In genomic region chr20:32181606-32182005, GRCh38 we compare ENCODE assay signal across 1 cellular context.
TF ChIP-seq lines count a peak whose summit lies in the region.

No MANE protein-coding gene starts in this region.

TF ChIP-seq in K562, 482 proteins besides CTCF, POLR2A, EP300 and RAD21 (continued from another document):
- TF ChIP-seq USF2 (CRISPR knock-in tag; IDR thresholded peaks at IDR 0.05), result 0 out of 2 replicates have a peak, but pooled peaks have one; percentile 6
- no peak for TF ChIP-seq NCOA1 (IDR thresholded peaks at IDR 0.05; ENCODE audit: low read depth)
- no peak for TF ChIP-seq MAFF (IDR thresholded peaks at IDR 0.05; ENCODE audit: low read length)
